1 cellular context compared by ENCODE assay signal in genomic region chr19:56732974-56733373, GRCh38.
TF ChIP-seq lines count a peak whose summit lies in the region.

No MANE protein-coding gene starts in this region.

TF ChIP-seq in HepG2, 621 proteins besides CTCF, POLR2A, EP300 and RAD21 (continued from another document):
- peak; percentile 67 to 96 for TF ChIP-seq REST (IDR thresholded peaks at IDR 0.05; ENCODE audit: borderline replicate concordance in 1 of 2, low read depth in 1 of 2, low read length in 2 of 2)
- peak; percentile 27; the same call in 1 of the 2 replicates for TF ChIP-seq SAP130 (CRISPR knock-in tag; IDR thresholded peaks at IDR 0.05; ENCODE audit: low read depth)
- no peak for TF ChIP-seq ZNF275 (CRISPR knock-in tag; IDR thresholded peaks at IDR 0.05; ENCODE audit: borderline replicate concordance)
- TF ChIP-seq ZNF550 (CRISPR knock-in tag; IDR thresholded peaks at IDR 0.05; ENCODE audit: borderline replicate concordance) = no peak
- TF ChIP-seq ARID5B (CRISPR knock-in tag; IDR thresholded peaks at IDR 0.05) = no peak
- 0 out of 2 replicates have a peak, but pooled peaks have one; percentile 30 for TF ChIP-seq THAP11 (CRISPR knock-in tag; IDR thresholded peaks at IDR 0.05)
- peak; percentile 97 for TF ChIP-seq MIER2 (CRISPR knock-in tag; IDR thresholded peaks at IDR 0.05)
- no peak for TF ChIP-seq TMF1 (CRISPR knock-in tag; IDR thresholded peaks at IDR 0.05; ENCODE audit: low read depth)
- no peak for TF ChIP-seq PLRG1 (conservative IDR thresholded peaks at IDR 0.05)
- no peak for TF ChIP-seq DMTF1 (CRISPR knock-in tag; IDR thresholded peaks at IDR 0.05)
- no peak for TF ChIP-seq TBL1XR1 (IDR thresholded peaks at IDR 0.05; ENCODE audit: borderline replicate concordance, low read length, partially characterized antibody)
- no peak for TF ChIP-seq NFE2 (CRISPR knock-in tag; IDR thresholded peaks at IDR 0.05)
- TF ChIP-seq ZSCAN9 (CRISPR knock-in tag; IDR thresholded peaks at IDR 0.05; ENCODE audit: borderline replicate concordance) = 0 out of 2 replicates have a peak, but pooled peaks have one; percentile 41
- no peak for TF ChIP-seq PCBP1 (IDR thresholded peaks at IDR 0.05; ENCODE audit: borderline replicate concordance, low read depth, low read length)
- no peak for TF ChIP-seq KAT2B (IDR thresholded peaks at IDR 0.05; ENCODE audit: borderline replicate concordance, low read depth, low read length)
- no peak for TF ChIP-seq TIGD3 (CRISPR knock-in tag; IDR thresholded peaks at IDR 0.05; ENCODE audit: borderline replicate concordance)
TF ChIP-seq in HepG2: peak in this region for 9.
